26 cellular contexts compared by ENCODE assay signal in the genomic region with DNA sequence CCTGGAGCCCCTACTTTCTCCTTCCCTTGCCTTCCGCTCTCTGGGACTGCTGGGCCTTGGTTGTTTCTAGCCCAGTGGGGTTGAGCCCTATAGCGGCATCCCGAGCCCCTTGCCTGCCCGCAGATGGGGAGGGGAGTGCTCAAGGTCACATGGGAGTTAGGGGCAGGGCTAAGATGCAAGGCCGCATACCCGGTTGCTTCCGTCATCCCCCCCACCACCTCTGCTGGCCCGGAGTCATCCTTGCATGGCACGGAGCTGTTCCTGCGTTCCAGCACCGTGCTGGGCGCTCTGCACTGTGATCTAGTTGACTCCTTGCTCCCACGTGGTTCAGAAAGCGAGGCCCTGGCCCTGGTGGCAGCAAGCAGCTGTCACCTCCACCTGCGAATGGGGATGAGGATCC. TPM values are rescaled to one million over a fixed set of nuclear protein-coding genes. Genes with fewer than 3 reads are reported as not detected.
DNase-seq lines count a peak whose midpoint lies in the region; FAIRE-seq and TF ChIP-seq lines count a peak whose summit lies in the region.
"Had no signal": no experiment of that assay in that cellular context is flagged by ENCODE, and none has a peak within 500 bp of the region (broad histone marks: within the 10 kb centered on the region; RNA-seq: fewer than 3 reads in every experiment).

No MANE protein-coding gene starts in this region.

- intact Hi-C loops in prostate gland (cut with DNase I) (no loop called here), OCI-LY7 (cut with micrococcal nuclease; ENCODE audit: unreplicated experiment) (no loop called here)

- POLR2A ChIA-PET in OCI-LY7 (lab: Charles Lee): no interaction called here

- 88% methylated on average over 15 of the region's 15 CpGs for WGBS in prostate gland

- no peaks in the 10 kb centered on the region for H3K27me3 ChIP-seq in WERI-Rb-1 (ENCODE audit: insufficient read depth, low read depth, severe bottlenecking)
- H3K27me3 ChIP-seq in prostate gland (replicated peaks; ENCODE audit: insufficient read depth): no peaks in the 10 kb centered on the region
- H3K27me3 ChIP-seq: adrenal gland, heart right ventricle, pancreas, right lobe of liver, upper lobe of right lung had no signal

- H4K20me1 ChIP-seq in OCI-LY7 (ENCODE audit: insufficient read depth, low read length): no peaks in the 10 kb centered on the region

- H3K36me3 Mint-ChIP-seq in nephron (ENCODE audit: low read depth): no peaks in the 10 kb centered on the region
- H3K36me3 Mint-ChIP-seq in activated T-cell treated with anti-CD3 and anti-CD28 coated beads, Interleukin-2, amount 50 U/mL, for 24 hours (ENCODE audit: low read depth): no peaks in the 10 kb centered on the region
- H3K36me3 Mint-ChIP-seq: naive B cell had no signal

- peaks cover 6% of the 10 kb centered on the region for H3K27me3 Mint-ChIP-seq in nephron (ENCODE audit: low read depth)
- H3K27me3 Mint-ChIP-seq in activated T-cell treated with anti-CD3 and anti-CD28 coated beads, Interleukin-2, amount 50 U/mL, for 24 hours: no peaks in the 10 kb centered on the region

- H3K36me3 ChIP-seq in WERI-Rb-1: peaks cover 4% of the 10 kb centered on the region; the same call in 1 of the 2 replicates
- no peaks in the 10 kb centered on the region for H3K36me3 ChIP-seq in prostate gland
- no peaks in the 10 kb centered on the region for H3K36me3 ChIP-seq in OCI-LY7 (ENCODE audit: insufficient read depth, low read length)
- H3K36me3 ChIP-seq: adrenal gland, heart right ventricle, pancreas, right lobe of liver, upper lobe of right lung had no signal

- peaks cover 25% of the 10 kb centered on the region for H3K4me1 Mint-ChIP-seq in nephron
- H3K4me1 Mint-ChIP-seq in activated T-cell treated with anti-CD3 and anti-CD28 coated beads, Interleukin-2, amount 50 U/mL, for 24 hours (ENCODE audit: low read depth): no peaks in the 10 kb centered on the region
- H3K4me1 Mint-ChIP-seq: naive B cell had no signal

- no peak for FAIRE-seq in GM12892 (lab: Jason Lieb, UNC)
- FAIRE-seq: bronchial epithelial cell, kidney, pancreas had no signal

- no TSS peak for BruUV-seq in OCI-LY7 (replicated peaks; lab: Mats Ljungman, UMichigan)

- H2AFZ ChIP-seq in OCI-LY7 (ENCODE audit: low read length): no peak overlapping the region

- peak overlapping the region in 2 of 3 experiments; percentile 6 to 44 for H3K27ac Mint-ChIP-seq in nephron
- H3K27ac Mint-ChIP-seq in activated T-cell treated with anti-CD3 and anti-CD28 coated beads, Interleukin-2, amount 50 U/mL, for 24 hours: no peak overlapping the region
- H3K27ac Mint-ChIP-seq: activated CD8-positive, alpha-beta T cell treated with anti-CD3 and anti-CD28 coated beads, Interleukin-2, amount 10 ng/mL, durations not matched to agents 7 days and 5 days; dendritic cell treated with granulocyte-macrophage colony-stimulating factor and Interleukin-4, amounts not matched to agents 40 ng/mL and 50 ng/mL, for 4 days had no signal

- H3K9me3 Mint-ChIP-seq in nephron: no peaks in the 10 kb centered on the region
- no peaks in the 10 kb centered on the region for H3K9me3 Mint-ChIP-seq in activated T-cell treated with anti-CD3 and anti-CD28 coated beads, Interleukin-2, amount 50 U/mL, for 24 hours
- H3K9me3 Mint-ChIP-seq: dendritic cell treated with granulocyte-macrophage colony-stimulating factor and Interleukin-4, amounts not matched to agents 40 ng/mL and 50 ng/mL, for 4 days; naive B cell had no signal

- TF ChIP-seq POLR2A in GM12892 (IDR thresholded peaks at IDR 0.05; ENCODE audit: low read depth, low read length) (no peak), prostate gland (IDR thresholded peaks at IDR 0.05) (no peak)

- H3K4me2 ChIP-seq in OCI-LY7 (ENCODE audit: low read length): no peak overlapping the region

- DNase-seq in ELF-1 (ENCODE audit: low read depth, low spot score) (peak; percentile 80), WERI-Rb-1 (peak; percentile 33), iPS DF 19.7 (ENCODE audit: low read depth, low spot score) (peak; percentile 57), GM12892 (ENCODE audit: insufficient read length) (no peak), prostate gland (ENCODE audit: low spot score) (no peak), OCI-LY7 (ENCODE audit: low spot score) (no peak)
- DNase-seq in activated T-cell treated with anti-CD3 and anti-CD28 coated beads, Interleukin-2, amount 50 U/mL, for 24 hours: no peak
- DNase-seq: ACHN; activated CD8-positive, alpha-beta T cell treated with anti-CD3 and anti-CD28 coated beads, Interleukin-2, amount 10 ng/mL, durations not matched to agents 7 days and 5 days; adrenal gland; GOT3; heart right ventricle; kidney; mammary epithelial cell; naive B cell; NCI-H1417; NCI-H526 treated with DMSO at 0.1 percent for 48 hours; right lobe of liver; stimulated activated CD4-positive, alpha-beta T cell treated with anti-CD3 and anti-CD28 coated beads, Interleukin-15, amount 100 ng/mL, for 24 hours; stimulated activated CD8-positive, alpha-beta memory T cell treated with anti-CD3 and anti-CD28 coated beads, Interleukin-4, amount 100 ng/mL, for 48 hours; upper lobe of right lung had no signal

- H3K4me3 ChIP-seq in WERI-Rb-1 (ENCODE audit: low read depth, low read length) (no peak overlapping the region), prostate gland (no peak overlapping the region), OCI-LY7 (ENCODE audit: low read depth, low read length, poor library complexity, severe bottlenecking) (no peak overlapping the region)
- H3K4me3 ChIP-seq: adrenal gland, heart right ventricle, pancreas, right lobe of liver, upper lobe of right lung had no signal

- H3K79me2 ChIP-seq in OCI-LY7 (ENCODE audit: insufficient read depth, low read depth, low read length): no peaks in the 10 kb centered on the region

- no peak overlapping the region for H3K27ac ChIP-seq in WERI-Rb-1
- H3K27ac ChIP-seq in prostate gland: no peak overlapping the region
- H3K27ac ChIP-seq in OCI-LY7 (ENCODE audit: low read depth, low read length, poor library complexity, severe bottlenecking): no peak overlapping the region
- H3K27ac ChIP-seq: C4-2B, heart right ventricle, pancreas, right lobe of liver, upper lobe of right lung had no signal

- CTCF ChIA-PET in OCI-LY7 (lab: Charles Lee; ENCODE audit: unreplicated experiment): no interaction called here

- TF ChIP-seq CTCF in WERI-Rb-1 (IDR thresholded peaks at IDR 0.05; ENCODE audit: low read depth, low read length) (no peak), nephron (IDR thresholded peaks at IDR 0.05; ENCODE audit: unreplicated experiment in 3 of 3) (no peak), prostate gland (IDR thresholded peaks at IDR 0.05) (no peak), OCI-LY7 (conservative IDR thresholded peaks at IDR 0.05; ENCODE audit: low read length) (no peak)

- H3K4me1 ChIP-seq in prostate gland (replicated peaks): no peaks in the 10 kb centered on the region
- no peaks in the 10 kb centered on the region for H3K4me1 ChIP-seq in OCI-LY7 (ENCODE audit: insufficient read depth, low read length, poor library complexity, severe bottlenecking)
- H3K4me1 ChIP-seq: adrenal gland, pancreas, right lobe of liver, upper lobe of right lung had no signal

- H3K9me3 ChIP-seq in WERI-Rb-1 (ENCODE audit: severe bottlenecking) (no peaks in the 10 kb centered on the region), prostate gland (no peaks in the 10 kb centered on the region), OCI-LY7 (ENCODE audit: low read length) (no peaks in the 10 kb centered on the region)
- H3K9me3 ChIP-seq: adrenal gland, heart right ventricle, pancreas, right lobe of liver, upper lobe of right lung had no signal

- no peaks in the 10 kb centered on the region for H3K9me2 ChIP-seq in OCI-LY7 (ENCODE audit: insufficient read depth, low read length)

- no peak overlapping the region for H3K4me3 Mint-ChIP-seq in nephron
- no peak overlapping the region for H3K4me3 Mint-ChIP-seq in activated T-cell treated with anti-CD3 and anti-CD28 coated beads, Interleukin-2, amount 50 U/mL, for 24 hours
- H3K4me3 Mint-ChIP-seq: activated CD8-positive, alpha-beta T cell treated with anti-CD3 and anti-CD28 coated beads, Interleukin-2, amount 10 ng/mL, durations not matched to agents 7 days and 5 days; dendritic cell treated with granulocyte-macrophage colony-stimulating factor and Interleukin-4, amounts not matched to agents 40 ng/mL and 50 ng/mL, for 4 days; naive B cell had no signal

RNA-seq across cellular contexts. Expression of gene FLRT1, which starts 18.0 kb away (rescaled TPM):
- polyA plus RNA-seq in GM12892 (2012; ENCODE audit: missing spikeins): 0.06 TPM
- total RNA-seq in prostate gland: under 1 TPM; 0.36 to 0.57 TPM
- total RNA-seq in OCI-LY7 (2014; rRNA removed; shearing (Covaris generic)): not detected in 2 replicates
- 0.11 TPM in 1 of 2 replicates, not detected in the other for total RNA-seq in OCI-LY7 (2022)
- total RNA-seq: activated CD8-positive, alpha-beta T cell treated with anti-CD3 and anti-CD28 coated beads, Interleukin-2, amount 10 ng/mL, durations not matched to agents 7 days and 5 days; upper lobe of right lung had no signal

Comparison
In these comparisons a context has a peak if more than half of its experiments do, and no peak if none do; other contexts are left out.
1. DNase-seq: peak in ELF-1 (single experiment), WERI-Rb-1 (single experiment) and iPS DF 19.7 (single experiment); none in GM12892 (single experiment), activated T-cell treated with anti-CD3 and anti-CD28 coated beads, Interleukin-2, amount 50 U/mL, for 24 hours (single experiment), prostate gland (single experiment) and OCI-LY7 (single experiment).